Comparison of ENCODE assay signal across 8 cellular contexts in genomic region chr17:37609170-37610040, GRCh38. TPM values are rescaled to one million over a fixed set of nuclear protein-coding genes. Genes with fewer than 3 reads are reported as not detected.
DNase-seq lines count a peak whose midpoint lies in the region; ATAC-seq, FAIRE-seq and TF ChIP-seq lines count a peak whose summit lies in the region.

Gene SYNRG, minus strand, starts transcription at chr17:37609418. Its CDS starts 63 bp downstream, at chr17:37609355.

- H3K79me2 ChIP-seq in HepG2 (ENCODE audit: insufficient read depth, low read length), result peaks cover 24% of the 10 kb centered on the region

- 3% methylated on average over 16 of the region's 60 CpGs for WGBS in HepG2 (ENCODE audit: low lambda C conversion rate)

- peak within 1 kb of the TSS; percentile 89 to 99 (median 92) for H3K4me3 ChIP-seq in HepG2 (replicated peaks in 1 of 3; ENCODE audit: insufficient read depth in 1 of 3, low read depth in 2 of 3, low read length in 3 of 3)

- H3K27me3 ChIP-seq in HepG2 (ENCODE audit: control insufficient read depth in 1 of 2, insufficient read depth in 2 of 2, low read length in 2 of 2), result no peaks in the 10 kb centered on the region

- peak within 1 kb of the TSS; percentile 89 for H3K9ac ChIP-seq in HepG2 (ENCODE audit: insufficient read depth, low read depth, low read length)

- H4K20me1 ChIP-seq in HepG2 (ENCODE audit: insufficient read depth, low read length), result no peaks in the 10 kb centered on the region; the same call in 1 of the 2 replicates

- CTCF ChIA-PET in HepG2 (lab: Yijun Ruan, JAX; ENCODE audit: low intra/inter-chr PET ratio, low total read pairs), result no interaction called here

- ATAC-seq in GM19351 (IDR thresholded peaks at IDR 0.05; ENCODE audit: unreplicated experiment), result peak; percentile 80
- ATAC-seq in HG03521 (IDR thresholded peaks at IDR 0.05; ENCODE audit: unreplicated experiment), result peak; percentile 92
- peak; percentile 96 for ATAC-seq in HepG2

- H3K27me3 Mint-ChIP-seq in dendritic cell treated with granulocyte-macrophage colony-stimulating factor and Interleukin-4, amounts not matched to agents 40 ng/mL and 50 ng/mL, for 4 days, result no peaks in the 10 kb centered on the region

- peaks cover 29% of the 10 kb centered on the region for H3K36me3 Mint-ChIP-seq in dendritic cell treated with granulocyte-macrophage colony-stimulating factor and Interleukin-4, amounts not matched to agents 40 ng/mL and 50 ng/mL, for 4 days (ENCODE audit: low read depth)

- peaks cover 28% of the 10 kb centered on the region for H3K4me1 ChIP-seq in HepG2 (ENCODE audit: insufficient read depth, low read length)

- H3K4me1 Mint-ChIP-seq in dendritic cell treated with granulocyte-macrophage colony-stimulating factor and Interleukin-4, amounts not matched to agents 40 ng/mL and 50 ng/mL, for 4 days (ENCODE audit: low read depth), result peaks cover 22% of the 10 kb centered on the region

- POLR2A ChIA-PET in HepG2 (lab: Yijun Ruan, JAX), result interaction anchor here (0.6 to 2.1 kb wide), 12 partner anchors 9 to 1249 kb away, joined by 3 to 9 read pairs (median 4); no protein-coding TSS in a partner anchor

- intact Hi-C loops in dendritic cell treated with granulocyte-macrophage colony-stimulating factor and Interleukin-4, amounts not matched to agents 40 ng/mL and 50 ng/mL, for 4 days (cut with micrococcal nuclease), result no loop called here
- intact Hi-C loops in HepG2 (cut with micrococcal nuclease; ENCODE audit: unreplicated experiment), result loop anchor here (1.0 kb wide), 1 partner anchor 82 kb away; no protein-coding TSS in a partner anchor

- H3K9me3 Mint-ChIP-seq in dendritic cell treated with granulocyte-macrophage colony-stimulating factor and Interleukin-4, amounts not matched to agents 40 ng/mL and 50 ng/mL, for 4 days, result no peaks in the 10 kb centered on the region

- in situ Hi-C loops in HepG2 (cut with HindIII; ENCODE audit: extremely low pct_ligation_motif_present, low pct_unique_long_range_greater_than_20kb), result no loop called here

- peak within 1 kb of the TSS; percentile 89 for H3K4me2 ChIP-seq in HepG2 (ENCODE audit: low read depth, low read length)

- TF ChIP-seq CTCF in HepG2 (CRISPR knock-in tag; IDR thresholded peaks at IDR 0.05), result peak; percentile 61

- BruUV-seq in HepG2 (replicated peaks; lab: Mats Ljungman, UMichigan), result TSS peak; percentile 95

- FAIRE-seq in HepG2 (lab: Jason Lieb, UNC), result no peak

- TF ChIP-seq POLR2A in HepG2 (IDR thresholded peaks at IDR 0.05; ENCODE audit: insufficient read depth in 1 of 2, low read depth in 2 of 2, low read length in 2 of 2), result peak; percentile 75 to 83

- peak within 1 kb of the TSS; percentile 89 for H3K4me3 Mint-ChIP-seq in dendritic cell treated with granulocyte-macrophage colony-stimulating factor and Interleukin-4, amounts not matched to agents 40 ng/mL and 50 ng/mL, for 4 days

- H3K36me3 ChIP-seq in HepG2 (replicated peaks in 1 of 2; ENCODE audit: control insufficient read depth in 1 of 2, insufficient read depth in 2 of 2, low read length in 2 of 2), result peaks cover 1 to 13% of the 10 kb centered on the region in 2 experiments; a peak in 1 of 5 replicates

- H2AFZ ChIP-seq in HepG2 (ENCODE audit: low read length), result peak within 1 kb of the TSS; percentile 46

- no peaks in the 10 kb centered on the region for H3K9me3 ChIP-seq in HepG2 (ENCODE audit: low read length)

- H3K27ac Mint-ChIP-seq in dendritic cell treated with granulocyte-macrophage colony-stimulating factor and Interleukin-4, amounts not matched to agents 40 ng/mL and 50 ng/mL, for 4 days, result peak within 1 kb of the TSS; percentile 91

- TF ChIP-seq EP300 in HepG2 (IDR thresholded peaks at IDR 0.05; ENCODE audit: low read depth in 2 of 2, low read length in 2 of 2), result peak in 1 of 2 experiments; percentile 28; a peak in 1 of 4 replicates
- TF ChIP-seq EP300 in HepG2 (CRISPR knock-in tag; IDR thresholded peaks at IDR 0.05; ENCODE audit: borderline replicate concordance), result peak; percentile 56; the same call in 1 of the 2 replicates

- H3K27ac ChIP-seq in HepG2 (ENCODE audit: extremely low read length, insufficient read depth, low read length), result peak within 1 kb of the TSS; percentile 92

- peak; percentile 66 to 99 (median 95) for DNase-seq in C1 segment of cervical spinal cord (lab: John Stamatoyannopoulos, UW)
- DNase-seq in NCI-H69 (lab: John Stamatoyannopoulos, UW), result peak; percentile 99
- DNase-seq in activated CD4-positive, alpha-beta T cell treated with anti-CD3 and anti-CD28 coated beads, Interleukin-2, amount 50 U/mL, for 1 hour, result peak; percentile 94
- DNase-seq in HepG2 (ENCODE audit: low spot score), result peak; percentile 92
- DNase-seq in stimulated activated CD4-positive, alpha-beta T cell treated with anti-CD3 and anti-CD28 coated beads, Interleukin-4, amount 100 ng/mL, for 1 hour, result peak; percentile 93

- TF ChIP-seq RAD21 in HepG2 (CRISPR knock-in tag; IDR thresholded peaks at IDR 0.05), result 0 out of 2 replicates have a peak, but pooled peaks have one; percentile 24

TF ChIP-seq in HepG2, 621 proteins besides CTCF, POLR2A, EP300 and RAD21 (continues in another document):
- TF ChIP-seq ZFP62 (CRISPR knock-in tag; IDR thresholded peaks at IDR 0.05) (no peak), BCLAF1 (IDR thresholded peaks at IDR 0.05) (no peak), ZNF350 (CRISPR knock-in tag; IDR thresholded peaks at IDR 0.05; ENCODE audit: borderline replicate concordance, low read depth) (no peak), U2AF2 (IDR thresholded peaks at IDR 0.05; ENCODE audit: low read depth, low read length) (no peak), DPF2 (CRISPR knock-in tag; IDR thresholded peaks at IDR 0.05; ENCODE audit: borderline replicate concordance, low read depth) (no peak), ZBTB49 (CRISPR knock-in tag; IDR thresholded peaks at IDR 0.05; ENCODE audit: borderline replicate concordance) (no peak)

RNA-seq across cellular contexts. Expression of gene SYNRG, which starts in this region (rescaled TPM):
- total RNA-seq in HepG2 (2016; rRNA removed; fragmentation: Illumina TruSeq; extraction: Trizol), result 8.7 and 15.4 TPM in 2 replicates
- 5.2 and 5.9 TPM in 2 replicates for total RNA-seq in HepG2 (2016; cell fraction: cytosol; rRNA removed; fragmentation: Illumina TruSeq; extraction: Trizol; ENCODE audit: low read depth)
- total RNA-seq in HepG2 (2016; cell fraction: insoluble cytoplasmic fraction; rRNA removed; fragmentation: Illumina TruSeq; extraction: Trizol), result 7.4 and 13.5 TPM in 2 replicates
- 5.7 and 6.1 TPM in 2 replicates for total RNA-seq in HepG2 (2016; cell fraction: membrane; rRNA removed; fragmentation: Illumina TruSeq; extraction: Trizol)
- 13.0 and 13.2 TPM in 2 replicates for total RNA-seq in HepG2 (2016; cell fraction: nucleus; rRNA removed; fragmentation: Illumina TruSeq; extraction: Trizol)
- 7.3 and 9.3 TPM in 2 replicates for polyA plus RNA-seq in HepG2 (2011; rRNA removed)
- 4.3 and 6.2 TPM in 2 replicates for polyA plus RNA-seq in HepG2 (2011; cell fraction: cytosol; rRNA removed)
- polyA plus RNA-seq in HepG2 (2011; cell fraction: nucleus; rRNA removed), result 10.9 and 12.4 TPM in 2 replicates
- 8.9 and 10.7 TPM in 2 replicates for polyA plus RNA-seq in HepG2 (2012)
- polyA plus RNA-seq in HepG2 (2016; cell fraction: cytosol; fragmentation: Illumina TruSeq; extraction: Trizol; ENCODE audit: low read depth), result 0.62 and 0.75 TPM in 2 replicates
- 10.1 and 12.7 TPM in 2 replicates for polyA plus RNA-seq in HepG2 (2016; cell fraction: insoluble cytoplasmic fraction; fragmentation: Illumina TruSeq; extraction: Trizol; ENCODE audit: low read depth)
- 1.2 and 1.5 TPM in 2 replicates for polyA plus RNA-seq in HepG2 (2016; cell fraction: membrane; fragmentation: Illumina TruSeq; extraction: Trizol; ENCODE audit: low read depth)
- 17.1 TPM in 2 replicates for polyA plus RNA-seq in HepG2 (2016; cell fraction: nucleus; fragmentation: Illumina TruSeq; extraction: Trizol; ENCODE audit: insufficient read depth, low read depth)
- 32.6 and 35.9 TPM in 2 replicates for polyA minus RNA-seq in HepG2 (2011; rRNA and poly(A)+ RNA removed; ENCODE audit: low replicate concordance)
- polyA minus RNA-seq in HepG2 (2011; cell fraction: cytosol; rRNA and poly(A)+ RNA removed), result 12.0 and 15.9 TPM in 2 replicates
- polyA minus RNA-seq in HepG2 (2011; cell fraction: nucleus; rRNA and poly(A)+ RNA removed), result 30.4 and 35.7 TPM in 2 replicates

Comparison
In these comparisons a context has a peak if more than half of its experiments do, and no peak if none do; other contexts are left out.
1. Peak in every context shown above with its lines: DNase-seq, ATAC-seq, H3K4me3 ChIP-seq and H3K27ac ChIP-seq.